19 cellular contexts compared by ENCODE assay signal in the genomic region with DNA sequence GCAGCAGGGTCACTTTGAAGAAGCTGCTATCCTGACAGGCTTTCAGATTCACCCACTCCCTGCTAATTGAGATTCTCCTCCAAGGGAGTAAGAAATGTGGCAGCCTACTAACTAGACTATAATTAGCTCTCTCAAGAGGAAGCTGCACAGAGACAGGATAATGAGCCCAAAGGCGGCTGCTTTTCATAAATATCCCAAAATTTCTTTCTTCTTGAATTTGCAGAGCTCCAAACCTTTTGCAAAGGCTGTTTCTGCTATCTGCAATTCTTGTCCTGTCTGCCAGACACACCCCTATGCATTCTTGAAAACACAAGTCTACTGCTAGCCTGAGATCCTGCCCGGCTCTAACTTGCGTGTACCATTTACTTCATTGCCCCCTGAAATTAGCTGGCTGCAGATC. TPM values are rescaled to one million over a fixed set of nuclear protein-coding genes. Genes with fewer than 3 reads are reported as not detected.
A peak's percentile ranks its signal among the peaks of the same experiment; 100 is the strongest.
DNase-seq lines count a peak whose midpoint lies in the region; ATAC-seq, FAIRE-seq and TF ChIP-seq lines count a peak whose summit lies in the region.
"Had no signal": no experiment of that assay in that cellular context is flagged by ENCODE, and none has a peak within 500 bp of the region (broad histone marks: within the 10 kb centered on the region; RNA-seq: fewer than 3 reads in every experiment).

No MANE protein-coding gene starts in this region.

- RAD21 ChIA-PET in GM12878 (lab: Charles Lee; ENCODE audit: unreplicated experiment): no interaction called here

- H3K4me1 ChIP-seq in A673 (ENCODE audit: insufficient read depth, low read length, poor library complexity, severe bottlenecking) (peaks cover 70% of the 10 kb centered on the region), GM12878 (ENCODE audit: control insufficient read depth, insufficient read depth, low read length) (no peaks in the 10 kb centered on the region), mesodermal cell (ENCODE audit: control insufficient read depth, insufficient read depth, low read length, poor library complexity, severe bottlenecking) (peaks cover 29% of the 10 kb centered on the region)
- peaks cover 0 to 30% (median 11%) of the 10 kb centered on the region in 10 experiments; a peak in 14 of 20 replicates for H3K4me1 ChIP-seq in BLaER1 treated with 17β-estradiol and CSF1 and Interleukin-3, amounts not matched to agents 10 nM and 100 nM

- no peaks in the 10 kb centered on the region for H3K27me3 ChIP-seq in A673 (replicated peaks; ENCODE audit: insufficient read depth, low read depth, low read length, poor library complexity)
- H3K27me3 ChIP-seq in BLaER1 treated with 17β-estradiol and CSF1 and Interleukin-3, amounts not matched to agents 10 nM and 100 nM: no peaks in the 10 kb centered on the region
- H3K27me3 ChIP-seq in GM12878 (replicated peaks in 1 of 2; ENCODE audit: control insufficient read depth in 2 of 2, insufficient read depth in 2 of 2, low read length in 1 of 2): no peaks in the 10 kb centered on the region
- H3K27me3 ChIP-seq: BLaER1, colonic mucosa, heart right ventricle had no signal

- H4K20me1 ChIP-seq in BLaER1 treated with 17β-estradiol and CSF1 and Interleukin-3, amounts not matched to agents 10 nM and 100 nM: peaks cover 33 to 93% (median 65%) of the 10 kb centered on the region in 11 experiments; a peak in 20 of 22 replicates
- H4K20me1 ChIP-seq in GM12878 (ENCODE audit: control insufficient read depth, insufficient read depth): no peaks in the 10 kb centered on the region

- H3K4me3 ChIP-seq in A673 (ENCODE audit: low read depth, low read length, poor library complexity, severe bottlenecking) (no peak overlapping the region), GM12878 (no peak overlapping the region), mesodermal cell (ENCODE audit: extremely low read depth, insufficient read depth, low read length, poor library complexity, severe bottlenecking) (no peak overlapping the region)
- no peak overlapping the region for H3K4me3 ChIP-seq in BLaER1 treated with 17β-estradiol and CSF1 and Interleukin-3, amounts not matched to agents 10 nM and 100 nM
- H3K4me3 ChIP-seq: BLaER1, colonic mucosa, GM23338, heart right ventricle had no signal

- SMC1A ChIA-PET in GM12878 (lab: Charles Lee; ENCODE audit: uncharacterized antibody, unreplicated experiment): interaction anchor here (0.6 to 2.0 kb wide), 5 partner anchors 18 to 288 kb away, joined by 3 to 7 read pairs (median 3); partner anchors contain the start of gene RNU4ATAC

- CTCF ChIA-PET in A673 (lab: Charles Lee): no interaction called here
- CTCF ChIA-PET in GM12878 (lab: Yijun Ruan, JAX): interaction anchor here (1.1 to 2.6 kb wide), 3 partner anchors 9 to 241 kb away, joined by 3 to 6 read pairs (median 4); no protein-coding TSS in a partner anchor
- CTCF ChIA-PET in GM10248 (lab: Yijun Ruan, JAX): interaction anchor here (0.9 to 2.0 kb wide), 5 partner anchors 10 to 52 kb away, joined by 3 to 5 read pairs (median 3); no protein-coding TSS in a partner anchor

- TF ChIP-seq EP300 in GM12878 (IDR thresholded peaks at IDR 0.05; ENCODE audit: borderline replicate concordance in 1 of 2, control insufficient read depth in 1 of 2, low read depth in 2 of 2, low read length in 2 of 2): no peak

- no peak overlapping the region for H2AFZ ChIP-seq in GM12878 (ENCODE audit: control insufficient read depth, low read depth, low read length)
- H2AFZ ChIP-seq: GM23338 had no signal

- no peak for FAIRE-seq in GM12878 (lab: Jason Lieb, UNC)

- H3K27ac ChIP-seq in A673 (ENCODE audit: low read depth, low read length, poor library complexity, severe bottlenecking) (no peak overlapping the region), GM12878 (ENCODE audit: control insufficient read depth, insufficient read depth) (no peak overlapping the region), mesodermal cell (ENCODE audit: low read depth, low read length, severe bottlenecking) (peak overlapping the region; percentile 82)
- H3K27ac ChIP-seq in BLaER1 treated with 17β-estradiol and CSF1 and Interleukin-3, amounts not matched to agents 10 nM and 100 nM: no peak overlapping the region
- H3K27ac ChIP-seq: BLaER1, colonic mucosa had no signal

- ATAC-seq in GM12878 (no peak), GM21786 (IDR thresholded peaks at IDR 0.05; ENCODE audit: unreplicated experiment) (no peak)
- ATAC-seq: esophagus mucosa had no signal

- peak overlapping the region in 7 of 11 experiments; percentile 4 to 68 (median 18); a peak in 10 of 22 replicates for H3K4me2 ChIP-seq in BLaER1 treated with 17β-estradiol and CSF1 and Interleukin-3, amounts not matched to agents 10 nM and 100 nM
- H3K4me2 ChIP-seq in GM12878 (ENCODE audit: control insufficient read depth, insufficient read depth): no peak overlapping the region
- H3K4me2 ChIP-seq: BLaER1, GM23338 had no signal

- BruUV-seq in A673 (replicated peaks; lab: Mats Ljungman, UMichigan) (no TSS peak), GM12878 (replicated peaks; lab: Mats Ljungman, UMichigan) (no TSS peak)

- H3K36me3 ChIP-seq in A673 (ENCODE audit: insufficient read depth, low read length, poor library complexity, severe bottlenecking) (no peaks in the 10 kb centered on the region), GM12878 (ENCODE audit: control insufficient read depth in 2 of 2, insufficient read depth in 2 of 2, low read length in 1 of 2) (peaks cover 2 to 3% of the 10 kb centered on the region in 2 experiments; a peak in 3 of 4 replicates), mesodermal cell (ENCODE audit: control insufficient read depth, insufficient read depth, low read length) (peaks cover 1% of the 10 kb centered on the region)
- peaks cover 13 to 38% (median 31%) of the 10 kb centered on the region in 11 experiments for H3K36me3 ChIP-seq in BLaER1 treated with 17β-estradiol and CSF1 and Interleukin-3, amounts not matched to agents 10 nM and 100 nM
- H3K36me3 ChIP-seq: colonic mucosa had no signal

- no peak for TF ChIP-seq RAD21 in GM12878 (IDR thresholded peaks at IDR 0.05; ENCODE audit: insufficient read depth, low read depth, low read length)

- DNase-seq in A673 (ENCODE audit: low spot score) (peak; percentile 37), GM12878 (ENCODE audit: low read depth, low spot score) (no peak), GM10248 (ENCODE audit: extremely low spot score) (no peak)
- no peak for DNase-seq in stimulated activated CD4-positive, alpha-beta T cell treated with anti-CD3 and anti-CD28 coated beads, Interleukin-2, amount 100 ng/mL, for 48 hours
- DNase-seq: activated CD8-positive, alpha-beta memory T cell treated with anti-CD3 and anti-CD28 coated beads for 24 hours; colonic mucosa; heart right ventricle; NCI-H187; NCI-H510A treated with DMSO at 0.1 percent for 48 hours; stimulated activated CD4-positive, alpha-beta T cell treated with anti-CD3 and anti-CD28 coated beads, Interleukin-15, amount 100 ng/mL, for 24 hours had no signal

- no peak for TF ChIP-seq CTCF in A673 (conservative IDR thresholded peaks at IDR 0.05; ENCODE audit: low read depth, low read length)
- no peak for TF ChIP-seq CTCF in GM12878 (IDR thresholded peaks at IDR 0.05 in 2 of 3, conservative IDR thresholded peaks at IDR 0.05 in 1 of 3; ENCODE audit: control insufficient read depth in 2 of 3, extremely low read depth in 1 of 3, insufficient read depth in 1 of 3, low read depth in 3 of 3, low read length in 3 of 3)
- no peak for TF ChIP-seq CTCF in GM10248 (IDR thresholded peaks at IDR 0.05; ENCODE audit: control extremely low read depth, extremely low read depth, low read depth, missing control alignments)

- H3K79me2 ChIP-seq in GM12878 (ENCODE audit: control insufficient read depth, insufficient read depth, low read length): peaks cover 1% of the 10 kb centered on the region

- no peaks in the 10 kb centered on the region for H3K9me3 ChIP-seq in A673 (ENCODE audit: low read depth, low read length, poor library complexity, severe bottlenecking)
- no peaks in the 10 kb centered on the region for H3K9me3 ChIP-seq in BLaER1 treated with 17β-estradiol and CSF1 and Interleukin-3, amounts not matched to agents 10 nM and 100 nM (replicated peaks in 1 of 11)
- no peaks in the 10 kb centered on the region for H3K9me3 ChIP-seq in GM12878 (replicated peaks; ENCODE audit: control insufficient read depth, insufficient read depth, low read length)
- no peaks in the 10 kb centered on the region for H3K9me3 ChIP-seq in mesodermal cell (ENCODE audit: control insufficient read depth, low read length)
- H3K9me3 ChIP-seq: BLaER1, colonic mucosa, heart right ventricle had no signal

- no peak overlapping the region for H3K9ac ChIP-seq in BLaER1 treated with 17β-estradiol and CSF1 and Interleukin-3, amounts not matched to agents 10 nM and 100 nM
- no peak overlapping the region for H3K9ac ChIP-seq in GM12878 (ENCODE audit: control insufficient read depth, insufficient read depth, low read length)
- H3K9ac ChIP-seq: BLaER1 had no signal

- WGBS in GM12878 (ENCODE audit: insufficient coverage, insufficient replicate concordance, low lambda C conversion rate, missing lambda C conversion rate): 100% methylated on average over 3 of the region's 3 CpGs
- 56 to 57% methylated on average over 2 to 3 of the region's 3 CpGs for WGBS in mesodermal cell (ENCODE audit: insufficient coverage in 2 of 2), 2 experiments

- POLR2A ChIA-PET in A673 (lab: Charles Lee; ENCODE audit: low non-redundant PET): no interaction called here
- POLR2A ChIA-PET in GM12878 (lab: Charles Lee): interaction anchor here (1.1 to 1.2 kb wide), 2 partner anchors 13 to 52 kb away, joined by 3 to 4 read pairs; no protein-coding TSS in a partner anchor
- POLR2A ChIA-PET in GM10248 (lab: Yijun Ruan, JAX): no interaction called here

- in situ Hi-C loops in GM12878 (cut with MboI): no loop called here

- intact Hi-C loops in A673 (cut with micrococcal nuclease; ENCODE audit: unreplicated experiment) (no loop called here), GM12878 (cut with micrococcal nuclease; ENCODE audit: unreplicated experiment) (no loop called here)

- TF ChIP-seq POLR2A in GM12878 (IDR thresholded peaks at IDR 0.05; ENCODE audit: low read depth, low read length): no peak

RNA-seq across cellular contexts. Expression of gene RNU4ATAC, which starts 54.0 kb away (rescaled TPM):
- total RNA-seq in A673 (2021) (not detected in 2 replicates), GM12878 (2014; rRNA removed) (not detected in 2 replicates), GM12878 (2014; rRNA removed; fragmentation: Illumina TruSeq; extraction: Trizol) (not detected in 2 replicates), GM12878 (2021) (not detected in 2 replicates)
- total RNA-seq in GM12878 (2013; cell fraction: nucleolus; rRNA removed): not detected in 2 replicates
- not detected for polyA plus RNA-seq in GM12878 (2011; ENCODE audit: low read depth)
- polyA plus RNA-seq in GM12878 (2011; rRNA removed) (not detected in 2 replicates), GM12878 (2014; fragmentation: Illumina TruSeq; extraction: Trizol) (not detected in 2 replicates), GM12878 (2014; fragmentation: Nextera tagmentation; extraction: Ambion mirVana) (not detected), GM12878 (2014; rRNA removed) (not detected in 2 replicates), GM12878 (2016; fragmentation: Nextera tagmentation; extraction: Ambion mirVana) (1 to 10 TPM in 1 of 2 experiments, not detected in 1; 6.6 TPM)
- not detected in 2 replicates for polyA plus RNA-seq in GM12878 (2011; cell fraction: cytosol; rRNA removed)
- not detected in 2 replicates for polyA plus RNA-seq in GM12878 (2011; cell fraction: nucleus; rRNA removed)
- not detected in 2 replicates for polyA plus RNA-seq in GM12878 (2012)
- under 0.01 and 5,859 TPM in 2 replicates for polyA minus RNA-seq in GM12878 (2011; rRNA and poly(A)+ RNA removed)
- 3,416 and 4,512 TPM in 2 replicates for polyA minus RNA-seq in GM12878 (2011; cell fraction: cytosol; rRNA and poly(A)+ RNA removed)
- polyA minus RNA-seq in GM12878 (2011; cell fraction: nucleus; rRNA and poly(A)+ RNA removed): under 0.01 TPM in 2 replicates
- polyA plus RNA-seq in mesodermal cell (2013, experiment 1 of 2): 1,932 TPM
- polyA plus RNA-seq in mesodermal cell (2013, experiment 2 of 2): 2,253 TPM
- total RNA-seq: activated T-helper 2 cell treated with anti-CD3 and anti-CD28 coated beads, Interferon-gamma antibody, Interleukin-2, Interleukin-4, amounts not matched to agents 10 μg/mL and 5 μg/mL and 100 μg/mL, durations not matched to agents 14 hours and 24 hours and 36 hours; colonic mucosa; esophagus mucosa; GM23338; heart right ventricle; posterior vena cava; subcutaneous adipose tissue had no signal
- polyA plus RNA-seq: GM23338, heart right ventricle had no signal
